8 cellular contexts compared by ENCODE assay signal in the genomic region with DNA sequence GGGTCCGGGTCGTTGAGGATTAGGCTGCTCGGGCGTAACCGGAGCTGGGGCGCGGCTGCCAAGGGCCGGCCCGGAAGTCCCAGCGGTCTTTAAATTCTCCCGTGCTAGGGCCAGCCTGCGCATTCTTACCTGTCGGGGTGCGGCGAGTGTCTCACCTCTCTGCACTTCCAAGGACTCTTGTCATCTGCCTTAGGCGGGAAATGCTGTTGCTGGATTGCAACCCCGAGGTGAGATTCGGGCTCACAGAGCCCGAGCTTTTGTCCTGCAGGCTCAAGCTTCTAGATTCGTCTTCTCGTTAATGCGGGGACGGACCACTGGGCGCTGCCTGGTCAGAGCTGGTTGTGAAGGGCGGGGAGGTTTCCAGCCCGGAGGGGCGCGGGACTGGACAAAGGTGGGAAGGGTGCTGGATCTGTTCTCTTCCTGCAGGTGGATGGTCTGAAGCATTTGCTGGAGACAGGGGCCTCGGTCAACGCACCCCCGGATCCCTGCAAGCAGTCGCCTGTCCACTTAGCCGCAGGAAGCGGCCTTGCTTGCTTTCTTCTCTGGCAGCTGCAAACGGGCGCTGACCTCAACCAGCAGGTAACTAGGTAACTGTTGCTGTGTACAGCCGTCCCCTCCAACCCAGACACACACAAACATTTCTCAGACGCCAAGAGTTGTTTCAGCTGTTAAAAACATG. TPM values are rescaled to one million over a fixed set of nuclear protein-coding genes. Genes with fewer than 3 reads are reported as not detected.
DNase-seq lines count a peak whose midpoint lies in the region; ATAC-seq, FAIRE-seq and TF ChIP-seq lines count a peak whose summit lies in the region.

A gene with protein sequence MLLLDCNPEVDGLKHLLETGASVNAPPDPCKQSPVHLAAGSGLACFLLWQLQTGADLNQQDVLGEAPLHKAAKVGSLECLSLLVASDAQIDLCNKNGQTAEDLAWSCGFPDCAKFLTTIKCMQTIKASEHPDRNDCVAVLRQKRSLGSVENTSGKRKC (plus strand): TSS at position 118 of the 679 bp plus-strand sequence. CDS start 83 bp downstream, at position 201.

- H3K27me3 ChIP-seq in iPS-18a (ENCODE audit: control insufficient read depth, insufficient read depth, low read length) = peaks cover 19% of the 10 kb centered on the region

- H3K9ac ChIP-seq in iPS-18a (ENCODE audit: low read length) = peak within 1 kb of the TSS; percentile 43

- peak within 1 kb of the TSS; percentile 71 for H3K4me3 ChIP-seq in iPS-18a (ENCODE audit: low read length)

- peaks cover 5% of the 10 kb centered on the region for H3K4me1 ChIP-seq in iPS-18a (ENCODE audit: control insufficient read depth, low read depth, low read length)

- no peak for FAIRE-seq in D721Med (lab: Jason Lieb, UNC)

- no peak for TF ChIP-seq CTCF in D721Med (IDR thresholded peaks at IDR 0.05; ENCODE audit: insufficient read depth, missing control alignments)

- ATAC-seq in GM19452 (IDR thresholded peaks at IDR 0.05; ENCODE audit: unreplicated experiment) (peak; percentile 3), sciatic nerve (peak; percentile 12)

- DNase-seq in AG08395 (ENCODE audit: low spot score) (peak; percentile 38), NCI-H2196 (lab: John Stamatoyannopoulos, UW; ENCODE audit: unreplicated experiment) (peak; percentile 59), astrocyte of the hippocampus (ENCODE audit: low read depth, low spot score) (peak; percentile 63), sciatic nerve (ENCODE audit: low spot score) (no peak), D721Med (ENCODE audit: insufficient read length, low spot score) (no peak)
- no peak for DNase-seq in stimulated activated CD4-positive, alpha-beta T cell treated with anti-CD3 and anti-CD28 coated beads, Interleukin-1b, Interleukin-23, amount 100 ng/mL, for 48 hours

- H3K36me3 ChIP-seq in iPS-18a (ENCODE audit: control insufficient read depth, low read depth, low read length) = peaks cover 10% of the 10 kb centered on the region

- intact Hi-C loops in sciatic nerve (cut with DNase I) = no loop called here

- H3K9me3 ChIP-seq in iPS-18a (ENCODE audit: control insufficient read depth, low read depth, low read length) = no peaks in the 10 kb centered on the region

- no peak within 1 kb of the TSS for H3K27ac ChIP-seq in iPS-18a (ENCODE audit: low read length)

RNA-seq across cellular contexts. Expression of the gene that starts here (rescaled TPM):
- total RNA-seq in sciatic nerve = 25.1 TPM

Comparison
In these comparisons a context has a peak if more than half of its experiments do, and no peak if none do; other contexts are left out.
1. DNase-seq: peak in AG08395 (single experiment), NCI-H2196 (single experiment) and astrocyte of the hippocampus (single experiment); none in sciatic nerve (single experiment), stimulated activated CD4-positive, alpha-beta T cell treated with anti-CD3 and anti-CD28 coated beads, Interleukin-1b, Interleukin-23, amount 100 ng/mL, for 48 hours (single experiment) and D721Med (single experiment).